In the genomic region with DNA sequence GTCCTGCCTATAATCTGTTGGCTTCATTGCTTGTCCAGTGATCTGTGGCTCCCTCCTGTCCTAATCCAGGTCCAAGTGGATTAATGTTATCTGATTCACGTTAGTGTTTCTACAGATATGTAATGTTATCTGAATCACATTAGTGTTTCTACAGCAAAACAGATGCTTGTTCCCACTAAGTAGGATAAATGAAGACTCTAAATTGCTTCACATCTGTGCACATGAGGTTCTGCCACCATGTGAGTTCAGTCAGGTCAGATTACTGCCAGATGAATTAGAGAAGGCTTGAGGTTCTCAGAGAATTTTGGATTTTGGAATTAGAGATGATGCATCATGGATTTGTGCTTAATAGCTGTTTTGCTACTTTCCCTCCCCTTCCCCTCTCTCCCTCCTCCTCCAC, we compare ENCODE assay signal across 24 cellular contexts.
"Had no signal": no experiment of that assay in that cellular context is flagged by ENCODE, and none has a peak within 500 bp of the region (broad histone marks: within the 10 kb centered on the region; RNA-seq: fewer than 3 reads in every experiment).

No MANE protein-coding gene starts in this region.

- H3K4me1 ChIP-seq: breast epithelium, foreskin keratinocyte, parathyroid adenoma, right lobe of liver had no signal

- H3K27ac Mint-ChIP-seq: activated CD4-positive, alpha-beta T cell treated with anti-CD3 and anti-CD28 coated beads, Interleukin-2, amount 10 ng/mL, durations not matched to agents 24 days and 14 days; activated naive CD4-positive, alpha-beta T cell treated with anti-CD3 and anti-CD28 coated beads, Interleukin-2, amount 50 U/mL, for 24 hours; activated T-cell treated with anti-CD3 and anti-CD28 coated beads, Interleukin-2, amount 50 U/mL, for 72 hours; natural killer cell treated with Interleukin-12 subunit alpha and Interleukin-12 subunit beta and Interleukin-15 and Interleukin-18, amount 100 ng/mL, for 72 hours; stimulated activated effector memory CD8-positive, alpha-beta T cell treated with anti-CD3 and anti-CD28 coated beads, Interleukin-12 subunit alpha, Interleukin-12 subunit beta, amount 100 ng/mL, for 72 hours; type B pancreatic cell had no signal

- H3K27ac ChIP-seq: breast epithelium, foreskin keratinocyte, parathyroid adenoma, right lobe of liver, testis had no signal

- H3K4me3 ChIP-seq: breast epithelium, right lobe of liver, smooth muscle cell, testis had no signal

- H3K36me3 ChIP-seq: breast epithelium, right lobe of liver had no signal

- H3K4me2 ChIP-seq: smooth muscle cell had no signal

- H3K27me3 Mint-ChIP-seq: activated CD4-positive, alpha-beta T cell treated with anti-CD3 and anti-CD28 coated beads, Interleukin-2, amount 10 ng/mL, durations not matched to agents 24 days and 14 days; activated naive CD4-positive, alpha-beta T cell treated with anti-CD3 and anti-CD28 coated beads, Interleukin-2, amount 50 U/mL, for 24 hours had no signal

- H3K4me1 Mint-ChIP-seq: stimulated activated effector memory CD8-positive, alpha-beta T cell treated with anti-CD3 and anti-CD28 coated beads, Interleukin-12 subunit alpha, Interleukin-12 subunit beta, amount 100 ng/mL, for 72 hours had no signal

- H3K27me3 ChIP-seq: breast epithelium, foreskin keratinocyte, right lobe of liver, testis had no signal

- H3K9me3 ChIP-seq: breast epithelium, right lobe of liver, testis had no signal

- H2AFZ ChIP-seq: parathyroid adenoma had no signal

- DNase-seq: activated CD4-positive, alpha-beta T cell treated with anti-CD3 and anti-CD28 coated beads, Interleukin-2, amount 10 ng/mL, durations not matched to agents 24 days and 14 days; activated CD4-positive, CD25-positive, alpha-beta regulatory T cell; activated CD8-positive, alpha-beta memory T cell treated with anti-CD3 and anti-CD28 coated beads, Interleukin-2, amount 50 U/mL, for 48 hours; activated effector memory CD4-positive, alpha-beta T cell treated with anti-CD3 and anti-CD28 coated beads, Interleukin-2, amount 50 U/mL, for 16 hours; activated T-cell treated with anti-CD3 and anti-CD28 coated beads, Interleukin-2, amount 50 U/mL, for 72 hours; cerebellar nuclear complex; effector CD8-positive, alpha-beta T cell; foreskin keratinocyte; hippocampal formation; left cardiac atrium; mesendoderm; right lobe of liver; stimulated activated CD4-positive, alpha-beta T cell treated with anti-CD3 and anti-CD28 coated beads, Interleukin-4, amount 100 ng/mL, for 24 hours; T-helper 1 cell; T-helper 9 cell; testis had no signal

- H3K4me3 Mint-ChIP-seq: activated CD4-positive, alpha-beta T cell treated with anti-CD3 and anti-CD28 coated beads, Interleukin-2, amount 10 ng/mL, durations not matched to agents 24 days and 14 days; activated naive CD4-positive, alpha-beta T cell treated with anti-CD3 and anti-CD28 coated beads, Interleukin-2, amount 50 U/mL, for 24 hours; activated T-cell treated with anti-CD3 and anti-CD28 coated beads, Interleukin-2, amount 50 U/mL, for 72 hours; natural killer cell treated with Interleukin-12 subunit alpha and Interleukin-12 subunit beta and Interleukin-15 and Interleukin-18, amount 100 ng/mL, for 72 hours; stimulated activated effector memory CD8-positive, alpha-beta T cell treated with anti-CD3 and anti-CD28 coated beads, Interleukin-12 subunit alpha, Interleukin-12 subunit beta, amount 100 ng/mL, for 72 hours; type B pancreatic cell had no signal

- ATAC-seq: activated T-cell treated with anti-CD3 and anti-CD28 coated beads, Interleukin-2, amount 50 U/mL, for 72 hours; esophagus mucosa; foreskin keratinocyte; left cardiac atrium; natural killer cell treated with Interleukin-12 subunit alpha and Interleukin-12 subunit beta and Interleukin-15 and Interleukin-18, amount 100 ng/mL, for 72 hours; right lobe of liver; stimulated activated effector memory CD8-positive, alpha-beta T cell treated with anti-CD3 and anti-CD28 coated beads, Interleukin-12 subunit alpha, Interleukin-12 subunit beta, amount 100 ng/mL, for 72 hours had no signal

- H3K9ac ChIP-seq: parathyroid adenoma had no signal

- H3K36me3 Mint-ChIP-seq: natural killer cell treated with Interleukin-12 subunit alpha and Interleukin-12 subunit beta and Interleukin-15 and Interleukin-18, amount 100 ng/mL, for 72 hours; stimulated activated effector memory CD8-positive, alpha-beta T cell treated with anti-CD3 and anti-CD28 coated beads, Interleukin-12 subunit alpha, Interleukin-12 subunit beta, amount 100 ng/mL, for 72 hours had no signal

- H3K9me3 Mint-ChIP-seq: activated naive CD4-positive, alpha-beta T cell treated with anti-CD3 and anti-CD28 coated beads, Interleukin-2, amount 50 U/mL, for 24 hours; activated T-cell treated with anti-CD3 and anti-CD28 coated beads, Interleukin-2, amount 50 U/mL, for 72 hours; natural killer cell treated with Interleukin-12 subunit alpha and Interleukin-12 subunit beta and Interleukin-15 and Interleukin-18, amount 100 ng/mL, for 72 hours; stimulated activated effector memory CD8-positive, alpha-beta T cell treated with anti-CD3 and anti-CD28 coated beads, Interleukin-12 subunit alpha, Interleukin-12 subunit beta, amount 100 ng/mL, for 72 hours; type B pancreatic cell had no signal
